Comparison of ENCODE assay signal across 9 cellular contexts in genomic region chr11:65559535-65559934, GRCh38. TPM values are rescaled to one million over a fixed set of nuclear protein-coding genes. Genes with fewer than 3 reads are reported as not detected.
DNase-seq lines count a peak whose midpoint lies in the region; ATAC-seq and TF ChIP-seq lines count a peak whose summit lies in the region.
"Had no signal": no experiment of that assay in that cellular context is flagged by ENCODE, and none has a peak within 500 bp of the region (broad histone marks: within the 10 kb centered on the region; RNA-seq: fewer than 3 reads in every experiment).

No MANE protein-coding gene starts in this region.

- H3K27ac ChIP-seq in AG04450 (ENCODE audit: low read depth, low read length) (peak overlapping the region; percentile 75), Peyer's patch (peak overlapping the region; percentile 87 to 90 (median 88)), duodenal mucosa (ENCODE audit: low read depth, low read length) (peak overlapping the region; percentile 36)

- no peak overlapping the region for H3K4me3 ChIP-seq in AG04450 (ENCODE audit: low read depth, low read length)
- no peak overlapping the region for H3K4me3 ChIP-seq in Peyer's patch
- no peak overlapping the region for H3K4me3 ChIP-seq in duodenal mucosa (ENCODE audit: low read depth in 1 of 2, low read length in 2 of 2)

- TF ChIP-seq CTCF in AG04450 (IDR thresholded peaks at IDR 0.05; ENCODE audit: low read depth, low read length) (no peak), Peyer's patch (IDR thresholded peaks at IDR 0.05) (no peak), osteocyte (IDR thresholded peaks at IDR 0.05) (no peak)

- H3K36me3 ChIP-seq in Peyer's patch (no peaks in the 10 kb centered on the region), duodenal mucosa (ENCODE audit: control insufficient read depth in 1 of 2, insufficient read depth in 2 of 2, low read length in 2 of 2) (no peaks in the 10 kb centered on the region)

- no peak for ATAC-seq in HG03280 (IDR thresholded peaks at IDR 0.05; ENCODE audit: unreplicated experiment)
- no peak for ATAC-seq in HG02970 (IDR thresholded peaks at IDR 0.05; ENCODE audit: low FRiP score, unreplicated experiment)

- H3K36me3 Mint-ChIP-seq in osteocyte (ENCODE audit: unreplicated experiment): peaks cover 4% of the 10 kb centered on the region

- DNase-seq in AG04450 (ENCODE audit: low read depth, low spot score) (no peak), Peyer's patch (no peak), osteocyte (ENCODE audit: extremely low spot score, unreplicated experiment) (no peak), NAMALWA (ENCODE audit: low spot score) (no peak), islet precursor cell (no peak)
- DNase-seq: DND-41 had no signal

- peak overlapping the region; percentile 94 for H3K27ac Mint-ChIP-seq in osteocyte (ENCODE audit: unreplicated experiment)

- H3K4me3 Mint-ChIP-seq in osteocyte (ENCODE audit: unreplicated experiment): no peak overlapping the region

- no peaks in the 10 kb centered on the region for H3K9me3 Mint-ChIP-seq in osteocyte (ENCODE audit: unreplicated experiment)

- H3K9me3 ChIP-seq in AG04450 (ENCODE audit: control insufficient read depth, insufficient read depth, low read length) (no peaks in the 10 kb centered on the region), Peyer's patch (no peaks in the 10 kb centered on the region), duodenal mucosa (ENCODE audit: control insufficient read depth in 1 of 2, low read length in 2 of 2) (no peaks in the 10 kb centered on the region)

- H3K4me1 Mint-ChIP-seq in osteocyte (ENCODE audit: unreplicated experiment): peaks cover 66% of the 10 kb centered on the region

- H3K9ac ChIP-seq in duodenal mucosa (ENCODE audit: low read depth in 1 of 2, low read length in 2 of 2): no peak overlapping the region

- POLR2A ChIA-PET in AG04450 (lab: Yijun Ruan, JAX): interaction anchor here (0.6 to 2.3 kb wide), 5 partner anchors 10 to 302 kb away, joined by 3 to 7 read pairs (median 4); partner anchors contain the start of genes FAM89B and ZNRD2

- no peaks in the 10 kb centered on the region for H3K27me3 ChIP-seq in AG04450 (ENCODE audit: control insufficient read depth, insufficient read depth, low read length)
- H3K27me3 ChIP-seq in Peyer's patch: no peaks in the 10 kb centered on the region
- H3K27me3 ChIP-seq in duodenal mucosa (ENCODE audit: control insufficient read depth in 1 of 2, insufficient read depth in 2 of 2, low read length in 2 of 2): no peaks in the 10 kb centered on the region

- CTCF ChIA-PET in AG04450 (lab: Charles Lee): interaction anchor here (0.7 to 2.4 kb wide), 4 partner anchors 12 to 169 kb away, joined by 3 to 9 read pairs (median 4); no protein-coding TSS in a partner anchor

- TF ChIP-seq POLR2A in Peyer's patch (IDR thresholded peaks at IDR 0.05): no peak

- no peaks in the 10 kb centered on the region for H3K27me3 Mint-ChIP-seq in osteocyte (ENCODE audit: unreplicated experiment)

- H3K4me1 ChIP-seq in Peyer's patch: peaks cover 5 to 63% (median 8%) of the 10 kb centered on the region in 4 donors
- H3K4me1 ChIP-seq in duodenal mucosa (ENCODE audit: control insufficient read depth in 1 of 2, insufficient read depth in 2 of 2, low read length in 2 of 2): peaks cover 33 to 41% of the 10 kb centered on the region in 2 donors

RNA-seq across cellular contexts. Expression of gene LTBP3, which starts 1.4 kb away (rescaled TPM):
- polyA plus RNA-seq in AG04450 (2011; rRNA removed): 25.3 and 49.2 TPM in 2 replicates
- 17.7 and 25.7 TPM in 2 replicates for polyA minus RNA-seq in AG04450 (2011; rRNA and poly(A)+ RNA removed)
- 100 to 1,000 TPM in 1 of 4 donors, 10 to 100 TPM in 3; 42.0 to 150 (median 88.3) TPM for total RNA-seq in Peyer's patch
- total RNA-seq in osteocyte: 219 and 256 TPM in 2 replicates

RNA-seq across cellular contexts. Expression of gene ZNRD2, which starts 10.7 kb away (rescaled TPM):
- 23.5 and 44.3 TPM in 2 replicates for polyA plus RNA-seq in AG04450 (2011; rRNA removed)
- polyA minus RNA-seq in AG04450 (2011; rRNA and poly(A)+ RNA removed): 6.1 and 6.3 TPM in 2 replicates
- total RNA-seq in Peyer's patch: 10 to 100 TPM; 16.5 to 25.7 (median 25.4) TPM
- 31.3 and 32.7 TPM in 2 replicates for total RNA-seq in osteocyte

RNA-seq across cellular contexts. Expression of gene FAM89B, which starts 12.8 kb away (rescaled TPM):
- 28.8 and 40.8 TPM in 2 replicates for polyA plus RNA-seq in AG04450 (2011; rRNA removed)
- 16.5 and 25.0 TPM in 2 replicates for polyA minus RNA-seq in AG04450 (2011; rRNA and poly(A)+ RNA removed)
- total RNA-seq in Peyer's patch: 10 to 100 TPM; 30.8 to 44.6 (median 32.4) TPM
- 84.2 and 92.1 TPM in 2 replicates for total RNA-seq in osteocyte

RNA-seq across cellular contexts. Expression of gene EHBP1L1, which starts 16.3 kb away (rescaled TPM):
- 11.3 and 15.2 TPM in 2 replicates for polyA plus RNA-seq in AG04450 (2011; rRNA removed)
- 11.4 and 14.3 TPM in 2 replicates for polyA minus RNA-seq in AG04450 (2011; rRNA and poly(A)+ RNA removed)
- total RNA-seq in Peyer's patch (100 to 1,000 TPM in 3 of 4 donors, 10 to 100 TPM in 1; 65.2 to 163 (median 121) TPM), osteocyte (39.7 and 42.6 TPM in 2 replicates)

RNA-seq across cellular contexts. Expression of gene SCYL1, which starts 34.7 kb away (rescaled TPM):
- polyA plus RNA-seq in AG04450 (2011; rRNA removed): 60.9 and 90.0 TPM in 2 replicates
- polyA minus RNA-seq in AG04450 (2011; rRNA and poly(A)+ RNA removed): 55.8 and 101 TPM in 2 replicates
- 10 to 100 TPM; 73.4 to 88.1 (median 79.0) TPM for total RNA-seq in Peyer's patch
- total RNA-seq in osteocyte: 103 and 104 TPM in 2 replicates

Comparison
In these comparisons a context has a peak if more than half of its experiments do, and no peak if none do; other contexts are left out.
1. H3K27ac ChIP-seq: peak in every context shown above with its lines; median percentile 88 in Peyer's patch; 75 in AG04450; 36 in duodenal mucosa.